1 cellular context compared by ENCODE assay signal in the genomic region with DNA sequence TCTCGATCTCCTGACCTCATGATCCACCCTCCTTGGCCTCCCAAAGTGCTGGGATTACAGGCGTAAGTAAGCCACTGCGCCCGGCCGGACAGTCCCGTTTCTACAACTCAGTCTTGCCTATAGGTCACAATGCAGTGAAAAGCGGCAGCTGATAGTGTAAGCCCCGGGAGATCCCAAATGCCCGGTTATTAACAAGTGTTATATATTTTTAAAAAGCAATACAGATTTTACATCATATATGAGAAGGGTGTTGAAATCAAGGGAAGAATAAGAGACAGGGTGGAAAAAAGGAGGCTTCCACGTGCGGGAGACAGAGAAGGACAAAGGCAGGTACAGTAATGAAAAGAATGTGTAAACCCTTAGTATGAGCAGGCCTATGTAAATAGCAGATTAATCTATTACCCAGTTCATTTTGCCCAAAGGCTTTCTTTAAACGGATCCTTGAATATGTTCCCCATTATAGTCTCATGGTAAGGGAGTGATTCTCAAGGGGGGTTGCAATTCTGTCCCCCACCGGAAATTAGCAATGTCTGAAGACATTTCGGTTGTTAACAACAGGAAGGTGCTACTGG.
TF ChIP-seq lines count a peak whose summit lies in the region.

No MANE protein-coding gene starts in this region.

TF ChIP-seq in A549, 52 proteins besides CTCF, POLR2A, EP300 and RAD21 (continued from another document):
- TF ChIP-seq, protein P1, sequence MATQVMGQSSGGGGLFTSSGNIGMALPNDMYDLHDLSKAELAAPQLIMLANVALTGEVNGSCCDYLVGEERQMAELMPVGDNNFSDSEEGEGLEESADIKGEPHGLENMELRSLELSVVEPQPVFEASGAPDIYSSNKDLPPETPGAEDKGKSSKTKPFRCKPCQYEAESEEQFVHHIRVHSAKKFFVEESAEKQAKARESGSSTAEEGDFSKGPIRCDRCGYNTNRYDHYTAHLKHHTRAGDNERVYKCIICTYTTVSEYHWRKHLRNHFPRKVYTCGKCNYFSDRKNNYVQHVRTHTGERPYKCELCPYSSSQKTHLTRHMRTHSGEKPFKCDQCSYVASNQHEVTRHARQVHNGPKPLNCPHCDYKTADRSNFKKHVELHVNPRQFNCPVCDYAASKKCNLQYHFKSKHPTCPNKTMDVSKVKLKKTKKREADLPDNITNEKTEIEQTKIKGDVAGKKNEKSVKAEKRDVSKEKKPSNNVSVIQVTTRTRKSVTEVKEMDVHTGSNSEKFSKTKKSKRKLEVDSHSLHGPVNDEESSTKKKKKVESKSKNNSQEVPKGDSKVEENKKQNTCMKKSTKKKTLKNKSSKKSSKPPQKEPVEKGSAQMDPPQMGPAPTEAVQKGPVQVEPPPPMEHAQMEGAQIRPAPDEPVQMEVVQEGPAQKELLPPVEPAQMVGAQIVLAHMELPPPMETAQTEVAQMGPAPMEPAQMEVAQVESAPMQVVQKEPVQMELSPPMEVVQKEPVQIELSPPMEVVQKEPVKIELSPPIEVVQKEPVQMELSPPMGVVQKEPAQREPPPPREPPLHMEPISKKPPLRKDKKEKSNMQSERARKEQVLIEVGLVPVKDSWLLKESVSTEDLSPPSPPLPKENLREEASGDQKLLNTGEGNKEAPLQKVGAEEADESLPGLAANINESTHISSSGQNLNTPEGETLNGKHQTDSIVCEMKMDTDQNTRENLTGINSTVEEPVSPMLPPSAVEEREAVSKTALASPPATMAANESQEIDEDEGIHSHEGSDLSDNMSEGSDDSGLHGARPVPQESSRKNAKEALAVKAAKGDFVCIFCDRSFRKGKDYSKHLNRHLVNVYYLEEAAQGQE (IDR thresholded peaks at IDR 0.05): no peak; the same call in 1 of the 2 replicates
- TF ChIP-seq, protein P2, sequence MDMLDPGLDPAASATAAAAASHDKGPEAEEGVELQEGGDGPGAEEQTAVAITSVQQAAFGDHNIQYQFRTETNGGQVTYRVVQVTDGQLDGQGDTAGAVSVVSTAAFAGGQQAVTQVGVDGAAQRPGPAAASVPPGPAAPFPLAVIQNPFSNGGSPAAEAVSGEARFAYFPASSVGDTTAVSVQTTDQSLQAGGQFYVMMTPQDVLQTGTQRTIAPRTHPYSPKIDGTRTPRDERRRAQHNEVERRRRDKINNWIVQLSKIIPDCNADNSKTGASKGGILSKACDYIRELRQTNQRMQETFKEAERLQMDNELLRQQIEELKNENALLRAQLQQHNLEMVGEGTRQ (IDR thresholded peaks at IDR 0.05): 0 out of 2 replicates have a peak, but pooled peaks have one; percentile 4
- TF ChIP-seq, protein P3, sequence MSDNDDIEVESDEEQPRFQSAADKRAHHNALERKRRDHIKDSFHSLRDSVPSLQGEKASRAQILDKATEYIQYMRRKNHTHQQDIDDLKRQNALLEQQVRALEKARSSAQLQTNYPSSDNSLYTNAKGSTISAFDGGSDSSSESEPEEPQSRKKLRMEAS (IDR thresholded peaks at IDR 0.05): peak; percentile 95
- TF ChIP-seq PHF8 (IDR thresholded peaks at IDR 0.05; ENCODE audit: borderline replicate concordance, low read depth): no peak
- TF ChIP-seq HOXB13 (CRISPR knock-in tag; IDR thresholded peaks at IDR 0.05; ENCODE audit: low read depth): peak; percentile 85
- TF ChIP-seq POLR2AphosphoS2 (conservative IDR thresholded peaks at IDR 0.05; ENCODE audit: low read length): no peak
- TF ChIP-seq CBX2 (IDR thresholded peaks at IDR 0.05; ENCODE audit: borderline replicate concordance, low read depth): no peak
- peak in 1 of 2 experiments; percentile 73; a peak in 1 of 4 replicates for TF ChIP-seq CEBPB (IDR thresholded peaks at IDR 0.05)
- no peak for TF ChIP-seq ESRRA (IDR thresholded peaks at IDR 0.05; ENCODE audit: borderline replicate concordance, low read length)
- TF ChIP-seq HOXA7 (CRISPR knock-in tag; IDR thresholded peaks at IDR 0.05): peak; percentile 74; the same call in 1 of the 2 replicates
- TF ChIP-seq MAFK (IDR thresholded peaks at IDR 0.05; ENCODE audit: partially characterized antibody): no peak
- TF ChIP-seq, protein P4, sequence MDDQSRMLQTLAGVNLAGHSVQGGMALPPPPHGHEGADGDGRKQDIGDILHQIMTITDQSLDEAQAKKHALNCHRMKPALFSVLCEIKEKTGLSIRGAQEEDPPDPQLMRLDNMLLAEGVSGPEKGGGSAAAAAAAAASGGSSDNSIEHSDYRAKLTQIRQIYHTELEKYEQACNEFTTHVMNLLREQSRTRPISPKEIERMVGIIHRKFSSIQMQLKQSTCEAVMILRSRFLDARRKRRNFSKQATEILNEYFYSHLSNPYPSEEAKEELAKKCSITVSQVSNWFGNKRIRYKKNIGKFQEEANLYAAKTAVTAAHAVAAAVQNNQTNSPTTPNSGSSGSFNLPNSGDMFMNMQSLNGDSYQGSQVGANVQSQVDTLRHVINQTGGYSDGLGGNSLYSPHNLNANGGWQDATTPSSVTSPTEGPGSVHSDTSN (IDR thresholded peaks at IDR 0.05): no peak
- TF ChIP-seq EHF (CRISPR knock-in tag; IDR thresholded peaks at IDR 0.05): 0 out of 2 replicates have a peak, but pooled peaks have one; percentile 33
- TF ChIP-seq CHD4 (IDR thresholded peaks at IDR 0.05; ENCODE audit: borderline replicate concordance): no peak
- peak; percentile 32; the same call in 1 of the 2 replicates for TF ChIP-seq HOXB5 (CRISPR knock-in tag; IDR thresholded peaks at IDR 0.05)
- TF ChIP-seq FOSL2 (IDR thresholded peaks at IDR 0.05): no peak
- no peak; the same call in 1 of the 2 replicates for TF ChIP-seq FOSL2 (CRISPR knock-in tag; IDR thresholded peaks at IDR 0.05)
- TF ChIP-seq NPAS2 (CRISPR knock-in tag; IDR thresholded peaks at IDR 0.05; ENCODE audit: borderline replicate concordance): no peak
- TF ChIP-seq SREBF2 (IDR thresholded peaks at IDR 0.05): no peak
